18 cellular contexts compared by ENCODE assay signal in genomic region chr3:71977525-71977924, GRCh38.
"Had no signal": no experiment of that assay in that cellular context is flagged by ENCODE, and none has a peak within 500 bp of the region (broad histone marks: within the 10 kb centered on the region; RNA-seq: fewer than 3 reads in every experiment).

No MANE protein-coding gene starts in this region.

- H3K4me3 ChIP-seq: coronary artery, sigmoid colon, testis, upper lobe of right lung had no signal

- ATAC-seq: left ventricle myocardium superior, upper lobe of right lung had no signal

- DNase-seq: activated CD4-positive, alpha-beta T cell treated with anti-CD3 and anti-CD28 coated beads, Interleukin-2, amount 10 ng/mL, durations not matched to agents 7 days and 5 days; activated CD8-positive, alpha-beta memory T cell treated with anti-CD3 and anti-CD28 coated beads for 24 hours; activated CD8-positive, alpha-beta memory T cell treated with anti-CD3 and anti-CD28 coated beads, Interleukin-2, amount 50 U/mL, for 48 hours; brain microvascular endothelial cell; erythroblast; foreskin melanocyte; glutamatergic neuron; hypothalamus; left ventricle myocardium superior; nucleus accumbens; sigmoid colon; testis; upper lobe of right lung had no signal

- H3K4me3 Mint-ChIP-seq: activated CD4-positive, alpha-beta T cell treated with anti-CD3 and anti-CD28 coated beads, Interleukin-2, amount 10 ng/mL, durations not matched to agents 7 days and 5 days; activated naive CD4-positive, alpha-beta T cell treated with anti-CD3 and anti-CD28 coated beads for 36 hours; nephron had no signal

- H3K9me3 Mint-ChIP-seq: activated naive CD4-positive, alpha-beta T cell treated with anti-CD3 and anti-CD28 coated beads for 36 hours; memory B cell; stimulated activated effector memory CD8-positive, alpha-beta T cell treated with anti-CD3 and anti-CD28 coated beads, Interleukin-12 subunit alpha, Interleukin-12 subunit beta, amount 100 ng/mL, for 72 hours had no signal

- H3K36me3 ChIP-seq: brain microvascular endothelial cell, sigmoid colon, upper lobe of right lung had no signal

- H3K27ac Mint-ChIP-seq: memory B cell had no signal

- H3K27me3 ChIP-seq: brain microvascular endothelial cell, sigmoid colon, testis had no signal

- H3K9me3 ChIP-seq: testis, upper lobe of right lung had no signal

- H3K27ac ChIP-seq: brain microvascular endothelial cell, coronary artery, sigmoid colon, testis, upper lobe of right lung had no signal

- H3K27me3 Mint-ChIP-seq: activated CD4-positive, alpha-beta T cell treated with anti-CD3 and anti-CD28 coated beads, Interleukin-2, amount 10 ng/mL, durations not matched to agents 7 days and 5 days had no signal

- H3K36me3 Mint-ChIP-seq: memory B cell; stimulated activated effector memory CD8-positive, alpha-beta T cell treated with anti-CD3 and anti-CD28 coated beads, Interleukin-12 subunit alpha, Interleukin-12 subunit beta, amount 100 ng/mL, for 72 hours had no signal

- H3K4me1 ChIP-seq: sigmoid colon, testis, upper lobe of right lung had no signal
